Comparison of ENCODE assay signal across 13 cellular contexts in genomic region chrX:86149089-86149488, GRCh38. TPM values are rescaled to one million over a fixed set of nuclear protein-coding genes. Genes with fewer than 3 reads are reported as not detected.
DNase-seq lines count a peak whose midpoint lies in the region; ATAC-seq and TF ChIP-seq lines count a peak whose summit lies in the region.
"Had no signal": no experiment of that assay in that cellular context is flagged by ENCODE, and none has a peak within 500 bp of the region (broad histone marks: within the 10 kb centered on the region; RNA-seq: fewer than 3 reads in every experiment).

No MANE protein-coding gene starts in this region.

- H3K9ac ChIP-seq in mesenchymal stem cell (ENCODE audit: low read length): no peak overlapping the region

- no peak overlapping the region for H2BK12ac ChIP-seq in mesenchymal stem cell (ENCODE audit: low read length in 2 of 2)

- no peak for TF ChIP-seq POLR2A in heart left ventricle (IDR thresholded peaks at IDR 0.05)

- no peak overlapping the region for H3K14ac ChIP-seq in mesenchymal stem cell (ENCODE audit: low read length in 2 of 2)

- DNase-seq in cardiac muscle cell (ENCODE audit: low read depth in 1 of 2, low spot score in 1 of 2): no peak
- no peak for DNase-seq in heart left ventricle
- no peak for DNase-seq in naive B cell
- no peak for DNase-seq in mesenchymal stem cell
- no peak for DNase-seq in left cardiac atrium
- DNase-seq in activated CD4-positive, CD25-positive, alpha-beta regulatory T cell (lab: John Stamatoyannopoulos, UW): no peak
- DNase-seq: Calu3, NCI-H1092 treated with DMSO at 0.1 percent for 48 hours had no signal

- peak overlapping the region; percentile 88 to 95 (median 93) for H3K4me3 Mint-ChIP-seq in brain
- peak overlapping the region; percentile 78 to 95 (median 85) for H3K4me3 Mint-ChIP-seq in naive B cell

- no peak overlapping the region for H3K18ac ChIP-seq in mesenchymal stem cell (ENCODE audit: low read depth in 1 of 2, low read length in 2 of 2)

- H3K36me3 ChIP-seq in cardiac muscle cell: no peaks in the 10 kb centered on the region
- no peaks in the 10 kb centered on the region for H3K36me3 ChIP-seq in heart left ventricle
- H3K36me3 ChIP-seq in urinary bladder (ENCODE audit: insufficient read depth): no peaks in the 10 kb centered on the region
- H3K36me3 ChIP-seq in mesenchymal stem cell (ENCODE audit: control insufficient read depth in 1 of 2, insufficient read depth in 2 of 2, low read depth in 1 of 2, low read length in 2 of 2): no peaks in the 10 kb centered on the region
- H3K36me3 ChIP-seq: neutrophil had no signal

- no peak overlapping the region for H2BK120ac ChIP-seq in mesenchymal stem cell (ENCODE audit: low read depth, low read length)

- no peak overlapping the region for H2AFZ ChIP-seq in mesenchymal stem cell (ENCODE audit: low read depth, low read length)

- no peak overlapping the region for H3K4me2 ChIP-seq in mesenchymal stem cell (ENCODE audit: low read length, poor library complexity, severe bottlenecking)

- H3K27ac Mint-ChIP-seq in brain: peak overlapping the region in 2 of 5 experiments; percentile 19 to 50
- peak overlapping the region in 1 of 6 donors; percentile 1 for H3K27ac Mint-ChIP-seq in naive B cell

- H3K4me1 Mint-ChIP-seq in brain: peaks cover 14% of the 10 kb centered on the region
- H3K4me1 Mint-ChIP-seq in naive B cell: peaks cover 6 to 23% (median 21%) of the 10 kb centered on the region in 3 donors

- no peaks in the 10 kb centered on the region for H3K36me3 Mint-ChIP-seq in brain
- H3K36me3 Mint-ChIP-seq in naive B cell: peaks cover 0 to 6% of the 10 kb centered on the region in 2 donors

- intact Hi-C loops in heart left ventricle (cut with DNase I) (no loop called here), left cardiac atrium (cut with DNase I) (no loop called here)

- H3K27ac ChIP-seq in cardiac muscle cell (no peak overlapping the region), heart left ventricle (no peak overlapping the region), urinary bladder (ENCODE audit: low read depth) (no peak overlapping the region), mesenchymal stem cell (ENCODE audit: low read length, poor library complexity, severe bottlenecking) (no peak overlapping the region)
- H3K27ac ChIP-seq: neutrophil, VCaP had no signal

- H3K79me1 ChIP-seq in mesenchymal stem cell (replicated peaks; ENCODE audit: low read length, poor library complexity, severe bottlenecking): no peaks in the 10 kb centered on the region

- no peak overlapping the region for H3K4ac ChIP-seq in mesenchymal stem cell (ENCODE audit: low read depth in 1 of 2, low read length in 2 of 2)

- WGBS in heart left ventricle, 4 donors: 8 to 42% (median 26%) methylated on average over 11 of the region's 11 CpGs
- 2% methylated on average over 11 of the region's 11 CpGs for WGBS in urinary bladder
- 16% methylated on average over 6 of the region's 11 CpGs for WGBS in mesenchymal stem cell

- TF ChIP-seq CTCF in cardiac muscle cell (IDR thresholded peaks at IDR 0.05; ENCODE audit: low read depth, low read length) (no peak), heart left ventricle (IDR thresholded peaks at IDR 0.05) (no peak), brain (conservative IDR thresholded peaks at IDR 0.05) (no peak)

- H3K4me3 ChIP-seq in cardiac muscle cell (peak overlapping the region; percentile 42), heart left ventricle (peak overlapping the region in 3 of 12 donors; percentile 35 to 43 (median 39)), urinary bladder (ENCODE audit: low read depth, low read length) (peak overlapping the region; percentile 45), mesenchymal stem cell (ENCODE audit: insufficient read depth in 1 of 2, low read depth in 1 of 2, low read length in 2 of 2) (no peak overlapping the region)

- peaks cover 0 to 3% (median 0%) of the 10 kb centered on the region in 5 experiments for H3K9me3 Mint-ChIP-seq in brain
- H3K9me3 Mint-ChIP-seq in naive B cell: peaks cover 0 to 12% (median 3%) of the 10 kb centered on the region in 7 donors

- H3K4me1 ChIP-seq in cardiac muscle cell (ENCODE audit: low read depth) (no peaks in the 10 kb centered on the region), heart left ventricle (peaks cover 0 to 4% (median 0%) of the 10 kb centered on the region in 12 donors), urinary bladder (ENCODE audit: insufficient read depth) (no peaks in the 10 kb centered on the region), mesenchymal stem cell (ENCODE audit: control insufficient read depth, insufficient read depth, low read depth, low read length) (peaks cover 4% of the 10 kb centered on the region)

- H4K8ac ChIP-seq in mesenchymal stem cell (ENCODE audit: low read length): no peak overlapping the region

- no peak overlapping the region for H2BK15ac ChIP-seq in mesenchymal stem cell (ENCODE audit: low read depth, poor library complexity, severe bottlenecking)

- H3K27me3 Mint-ChIP-seq in brain (peaks cover 21% of the 10 kb centered on the region), naive B cell (peaks cover 22 to 27% (median 22%) of the 10 kb centered on the region in 3 donors)

- H4K91ac ChIP-seq in mesenchymal stem cell (ENCODE audit: low read length): no peak overlapping the region

- ATAC-seq in heart left ventricle: no peak
- no peak for ATAC-seq in naive B cell (ENCODE audit: low read depth in 2 of 2)
- no peak for ATAC-seq in left cardiac atrium

- no peak overlapping the region for H2BK5ac ChIP-seq in mesenchymal stem cell (ENCODE audit: low read depth, low read length, poor library complexity, severe bottlenecking)

- no peak overlapping the region for H3K23ac ChIP-seq in mesenchymal stem cell (ENCODE audit: low read length in 2 of 2)

- H3K27me3 ChIP-seq in cardiac muscle cell (peaks cover 28% of the 10 kb centered on the region), heart left ventricle (peaks cover 0 to 38% (median 13%) of the 10 kb centered on the region in 9 donors), mesenchymal stem cell (ENCODE audit: control insufficient read depth in 1 of 2, insufficient read depth in 1 of 2, low read length in 2 of 2) (peaks cover 19 to 37% of the 10 kb centered on the region in 2 experiments)

- no peak overlapping the region for H2AK5ac ChIP-seq in mesenchymal stem cell (ENCODE audit: low read length, severe bottlenecking)

- H3K9me3 ChIP-seq in cardiac muscle cell (ENCODE audit: low read depth): no peaks in the 10 kb centered on the region
- H3K9me3 ChIP-seq in heart left ventricle: no peaks in the 10 kb centered on the region
- no peaks in the 10 kb centered on the region for H3K9me3 ChIP-seq in mesenchymal stem cell (ENCODE audit: control insufficient read depth, low read length)
- H3K9me3 ChIP-seq: neutrophil had no signal

RNA-seq across cellular contexts. Expression of gene DACH2, which starts 0.8 kb away (rescaled TPM):
- total RNA-seq in cardiac muscle cell (0.32 and 0.69 TPM in 2 replicates), heart left ventricle (not detected), urinary bladder (3.9 TPM), left cardiac atrium (not detected)
- polyA plus RNA-seq in cardiac muscle cell (0.65 TPM in 1 of 2 replicates, not detected in the other), heart left ventricle (not detected), brain (ENCODE audit: insufficient read depth, low read depth, low replicate concordance) (1.5 TPM), naive B cell (ENCODE audit: low read depth in 6 of 6) (1 to 10 TPM in 2 of 6 donors, under 1 TPM in 1, not detected in 3; 0.24 to 2.5 (median 1.0) TPM), urinary bladder (0.18 TPM)
- polyA plus RNA-seq in mesenchymal stem cell (2013, experiment 1 of 2): not detected
- not detected for polyA plus RNA-seq in mesenchymal stem cell (2013, experiment 2 of 2)
- total RNA-seq: Calu3, glomerular endothelial cell had no signal

Comparison
In these comparisons a context has a peak if more than half of its experiments do, and no peak if none do; other contexts are left out.
1. H3K4me3 ChIP-seq: peak in cardiac muscle cell (single experiment) and urinary bladder (single experiment); none in mesenchymal stem cell (0 of 2).